Comparison of ENCODE assay signal across 8 cellular contexts in genomic region chr6:10478187-10479040, GRCh38. TPM values are rescaled to one million over a fixed set of nuclear protein-coding genes. Genes with fewer than 3 reads are reported as not detected.
A peak's percentile ranks its signal among the peaks of the same experiment; 100 is the strongest.
DNase-seq lines count a peak whose midpoint lies in the region; ATAC-seq and TF ChIP-seq lines count a peak whose summit lies in the region.

No MANE protein-coding gene starts in this region.

- no peaks in the 10 kb centered on the region for H3K27me3 ChIP-seq in mesendoderm (ENCODE audit: insufficient read depth, low read length, poor library complexity)

- H3K27me3 Mint-ChIP-seq in HFFc6 (ENCODE audit: insufficient read depth): peaks cover 12% of the 10 kb centered on the region
- H3K27me3 Mint-ChIP-seq in activated naive CD8-positive, alpha-beta T cell treated with anti-CD3 and anti-CD28 coated beads, Interleukin-2, amount 50 U/mL, for 24 hours: peaks cover 2% of the 10 kb centered on the region

- H3K79me2 ChIP-seq in mesendoderm (ENCODE audit: control insufficient read depth, insufficient read depth, low read length): no peaks in the 10 kb centered on the region

- DNase-seq in NCI-H510A treated with DMSO at 0.1 percent for 48 hours (lab: John Stamatoyannopoulos, UW): peak; percentile 27
- DNase-seq in NCI-H510A (lab: John Stamatoyannopoulos, UW): no peak
- DNase-seq in HFFc6: peak; percentile 34
- peak; percentile 65 for DNase-seq in NCI-H748 treated with DMSO at 0.1 percent for 48 hours (lab: John Stamatoyannopoulos, UW)
- DNase-seq in central memory CD4-positive, alpha-beta T cell: peak; percentile 9
- DNase-seq in mesendoderm: peak; percentile 75
- no peak for DNase-seq in stimulated activated CD4-positive, alpha-beta T cell treated with anti-CD3 and anti-CD28 coated beads, Interleukin-4, amount 100 ng/mL, for 4 hours
- DNase-seq in activated naive CD8-positive, alpha-beta T cell treated with anti-CD3 and anti-CD28 coated beads, Interleukin-2, amount 50 U/mL, for 24 hours: no peak

- no peak overlapping the region for H3K27ac Mint-ChIP-seq in HFFc6
- no peak overlapping the region for H3K27ac Mint-ChIP-seq in activated naive CD8-positive, alpha-beta T cell treated with anti-CD3 and anti-CD28 coated beads, Interleukin-2, amount 50 U/mL, for 24 hours

- no peak overlapping the region for H2BK15ac ChIP-seq in mesendoderm (replicated peaks; ENCODE audit: low read depth)

- H4K5ac ChIP-seq in mesendoderm (ENCODE audit: low read length): no peak overlapping the region

- WGBS in mesendoderm (ENCODE audit: extremely low coverage, insufficient coverage, low lambda C conversion rate): no CpG with 5 or more reads among the region's 10 CpGs

- peaks cover 6% of the 10 kb centered on the region; the same call in 1 of the 2 replicates for H3K9me3 Mint-ChIP-seq in HFFc6
- H3K9me3 Mint-ChIP-seq in activated naive CD8-positive, alpha-beta T cell treated with anti-CD3 and anti-CD28 coated beads, Interleukin-2, amount 50 U/mL, for 24 hours: no peaks in the 10 kb centered on the region

- no peak overlapping the region for H3K4me3 ChIP-seq in mesendoderm (ENCODE audit: low read length)

- H3K4me3 Mint-ChIP-seq in HFFc6: no peak overlapping the region
- H3K4me3 Mint-ChIP-seq in activated naive CD8-positive, alpha-beta T cell treated with anti-CD3 and anti-CD28 coated beads, Interleukin-2, amount 50 U/mL, for 24 hours: no peak overlapping the region

- H2AK5ac ChIP-seq in mesendoderm (ENCODE audit: low read length): no peak overlapping the region

- H3K4ac ChIP-seq in mesendoderm (ENCODE audit: low read depth, low read length): no peak overlapping the region

- H3K18ac ChIP-seq in mesendoderm (ENCODE audit: low read length): no peak overlapping the region

- peaks cover 5% of the 10 kb centered on the region; the same call in 1 of the 2 replicates for H3K36me3 Mint-ChIP-seq in HFFc6 (ENCODE audit: low read depth)
- H3K36me3 Mint-ChIP-seq in activated naive CD8-positive, alpha-beta T cell treated with anti-CD3 and anti-CD28 coated beads, Interleukin-2, amount 50 U/mL, for 24 hours (ENCODE audit: low read depth): no peaks in the 10 kb centered on the region

- H3K56ac ChIP-seq in mesendoderm (ENCODE audit: low read length): no peak overlapping the region

- no peak overlapping the region for H3K23ac ChIP-seq in mesendoderm (ENCODE audit: low read length)

- H3K4me1 Mint-ChIP-seq in HFFc6 (ENCODE audit: low read depth): peaks cover 19% of the 10 kb centered on the region
- H3K4me1 Mint-ChIP-seq in activated naive CD8-positive, alpha-beta T cell treated with anti-CD3 and anti-CD28 coated beads, Interleukin-2, amount 50 U/mL, for 24 hours: no peaks in the 10 kb centered on the region

- ATAC-seq in activated naive CD8-positive, alpha-beta T cell treated with anti-CD3 and anti-CD28 coated beads, Interleukin-2, amount 50 U/mL, for 24 hours: no peak

- no peak overlapping the region for H3K27ac ChIP-seq in mesendoderm (ENCODE audit: low read depth, low read length)

- no peak overlapping the region for H3K9ac ChIP-seq in mesendoderm (ENCODE audit: low read length)

- H4K8ac ChIP-seq in mesendoderm (ENCODE audit: low read depth, low read length): no peak overlapping the region

- no peak overlapping the region for H2BK120ac ChIP-seq in mesendoderm (ENCODE audit: low read depth, low read length)

- peak; percentile 91 for TF ChIP-seq CTCF in HFFc6 (IDR thresholded peaks at IDR 0.05)

- no peaks in the 10 kb centered on the region for H3K36me3 ChIP-seq in mesendoderm (ENCODE audit: control insufficient read depth, insufficient read depth, low read length)

- H3K4me2 ChIP-seq in mesendoderm (ENCODE audit: low read length): no peak overlapping the region

- no peaks in the 10 kb centered on the region for H3K79me1 ChIP-seq in mesendoderm (ENCODE audit: low read length)

- no peaks in the 10 kb centered on the region for H3K4me1 ChIP-seq in mesendoderm (ENCODE audit: control insufficient read depth, low read depth, low read length)

- H2BK5ac ChIP-seq in mesendoderm (ENCODE audit: low read length): no peak overlapping the region

RNA-seq across cellular contexts. Expression of gene GCNT2, which starts 42.7 kb away (rescaled TPM):
- total RNA-seq in HFFc6 (2021; fragmentation: NEBNext Ultra II Directional; extraction: Animal tissue kit (Norgen Biotek cat#: 25700)): 1 to 10 TPM in 4 of 6 experiments, under 1 TPM in 2; 0.14 to 7.1 (median 5.7) TPM
- polyA plus RNA-seq in mesendoderm (2013, experiment 1 of 2): 27.3 TPM
- polyA plus RNA-seq in mesendoderm (2013, experiment 2 of 2): 26.5 TPM

Comparison
In these comparisons a context has a peak if more than half of its experiments do, and no peak if none do; other contexts are left out.
1. DNase-seq: peak in NCI-H510A treated with DMSO at 0.1 percent for 48 hours (single experiment), HFFc6 (single experiment), NCI-H748 treated with DMSO at 0.1 percent for 48 hours (single experiment), central memory CD4-positive, alpha-beta T cell (single experiment) and mesendoderm (single experiment); none in NCI-H510A (single experiment), stimulated activated CD4-positive, alpha-beta T cell treated with anti-CD3 and anti-CD28 coated beads, Interleukin-4, amount 100 ng/mL, for 4 hours (0 of 2) and activated naive CD8-positive, alpha-beta T cell treated with anti-CD3 and anti-CD28 coated beads, Interleukin-2, amount 50 U/mL, for 24 hours (single experiment).